In the genomic region with DNA sequence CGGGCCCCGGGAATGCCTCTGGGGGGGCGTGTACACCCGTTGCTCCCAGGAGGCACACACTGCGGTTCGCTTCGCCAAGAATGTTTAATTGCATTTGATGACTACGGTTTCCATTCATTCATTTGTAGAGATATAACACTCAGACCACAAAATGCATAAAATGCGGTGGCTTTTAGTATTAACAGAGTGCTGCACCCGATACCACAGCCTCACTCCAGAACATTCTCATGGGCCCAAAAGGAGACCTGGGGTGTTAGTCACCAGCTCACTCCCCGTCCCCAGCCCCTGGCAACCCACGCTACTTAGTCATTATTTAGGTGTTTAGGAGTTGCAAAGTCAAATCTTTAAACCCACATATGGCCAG, we compare ENCODE assay signal across 8 cellular contexts.
DNase-seq lines count a peak whose midpoint lies in the region; ATAC-seq lines count a peak whose summit lies in the region.

No MANE protein-coding gene starts in this region.

- DNase-seq in HS-27A (ENCODE audit: low read depth) (peak; percentile 45), fibroblast of peridontal ligament (ENCODE audit: extremely low read depth) (peak; percentile 96), NCI-H2029 treated with DMSO at 0.1 percent for 48 hours (lab: John Stamatoyannopoulos, UW) (no peak), DMS 273 treated with DMSO at 0.1 percent for 48 hours (lab: John Stamatoyannopoulos, UW) (no peak)
- peak; percentile 74 to 84 for DNase-seq in activated CD4-positive, alpha-beta T cell treated with anti-CD3 and anti-CD28 coated beads, Interleukin-2, amount 50 U/mL, for 48 hours
- DNase-seq in stimulated activated CD8-positive, alpha-beta memory T cell treated with anti-CD3 and anti-CD28 coated beads, Interleukin-4, amount 100 ng/mL, for 48 hours: peak; percentile 81

- ATAC-seq in GM19035 (IDR thresholded peaks at IDR 0.05; ENCODE audit: unreplicated experiment): no peak
- ATAC-seq in HG02763 (IDR thresholded peaks at IDR 0.05; ENCODE audit: unreplicated experiment): no peak

Comparison
In these comparisons a context has a peak if more than half of its experiments do, and no peak if none do; other contexts are left out.
1. DNase-seq: peak in HS-27A (single experiment), activated CD4-positive, alpha-beta T cell treated with anti-CD3 and anti-CD28 coated beads, Interleukin-2, amount 50 U/mL, for 48 hours (2 of 2), fibroblast of peridontal ligament (single experiment) and stimulated activated CD8-positive, alpha-beta memory T cell treated with anti-CD3 and anti-CD28 coated beads, Interleukin-4, amount 100 ng/mL, for 48 hours (single experiment); none in NCI-H2029 treated with DMSO at 0.1 percent for 48 hours (single experiment) and DMS 273 treated with DMSO at 0.1 percent for 48 hours (single experiment).